ENCODE assay signal across 1 cellular context in genomic region chr22:23781533-23781932, GRCh38.
TF ChIP-seq lines count a peak whose summit lies in the region.

No MANE protein-coding gene starts in this region.

TF ChIP-seq in HEK293, 187 proteins besides CTCF, POLR2A, EP300 and RAD21 (continued from another document):
- TF ChIP-seq ZBTB48 (tag by site-specific recombination; IDR thresholded peaks at IDR 0.05) (0 out of 2 replicates have a peak, but pooled peaks have one; percentile 2), ZNF335 (tag by site-specific recombination; conservative IDR thresholded peaks at IDR 0.05) (peak; percentile 42)
- TF ChIP-seq, protein P1, sequence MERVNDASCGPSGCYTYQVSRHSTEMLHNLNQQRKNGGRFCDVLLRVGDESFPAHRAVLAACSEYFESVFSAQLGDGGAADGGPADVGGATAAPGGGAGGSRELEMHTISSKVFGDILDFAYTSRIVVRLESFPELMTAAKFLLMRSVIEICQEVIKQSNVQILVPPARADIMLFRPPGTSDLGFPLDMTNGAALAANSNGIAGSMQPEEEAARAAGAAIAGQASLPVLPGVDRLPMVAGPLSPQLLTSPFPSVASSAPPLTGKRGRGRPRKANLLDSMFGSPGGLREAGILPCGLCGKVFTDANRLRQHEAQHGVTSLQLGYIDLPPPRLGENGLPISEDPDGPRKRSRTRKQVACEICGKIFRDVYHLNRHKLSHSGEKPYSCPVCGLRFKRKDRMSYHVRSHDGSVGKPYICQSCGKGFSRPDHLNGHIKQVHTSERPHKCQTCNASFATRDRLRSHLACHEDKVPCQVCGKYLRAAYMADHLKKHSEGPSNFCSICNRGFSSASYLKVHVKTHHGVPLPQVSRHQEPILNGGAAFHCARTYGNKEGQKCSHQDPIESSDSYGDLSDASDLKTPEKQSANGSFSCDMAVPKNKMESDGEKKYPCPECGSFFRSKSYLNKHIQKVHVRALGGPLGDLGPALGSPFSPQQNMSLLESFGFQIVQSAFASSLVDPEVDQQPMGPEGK (tag by site-specific recombination; IDR thresholded peaks at IDR 0.05) = 0 out of 2 replicates have a peak, but pooled peaks have one; percentile 7
